In genomic region chr5:72307968-72308852, GRCh38 we compare ENCODE assay signal across 1 cellular context.
TF ChIP-seq lines count a peak whose summit lies in the region.

No MANE protein-coding gene starts in this region.

TF ChIP-seq in K562, 482 proteins besides CTCF, POLR2A, EP300 and RAD21 (continued from another document and continues in another):
- TF ChIP-seq MGA (IDR thresholded peaks at IDR 0.05) (peak; percentile 88), HDAC8 (tag; IDR thresholded peaks at IDR 0.05) (peak; percentile 88), CEBPB (tag; IDR thresholded peaks at IDR 0.05) (no peak), ZBTB8A (IDR thresholded peaks at IDR 0.05; ENCODE audit: partially characterized antibody) (no peak), ZC3H11A (IDR thresholded peaks at IDR 0.05; ENCODE audit: low read depth, low read length) (no peak), ATF1 (CRISPR knock-in tag; IDR thresholded peaks at IDR 0.05) (no peak), ATF1 (tag; IDR thresholded peaks at IDR 0.05) (peak; percentile 91), NFIC (IDR thresholded peaks at IDR 0.05) (peak; percentile 51), ZNF318 (IDR thresholded peaks at IDR 0.05; ENCODE audit: borderline replicate concordance in 1 of 2, low read depth in 1 of 2) (no peak), SFPQ (IDR thresholded peaks at IDR 0.05; ENCODE audit: low read depth, low read length) (no peak), RBM34 (IDR thresholded peaks at IDR 0.05; ENCODE audit: borderline replicate concordance, insufficient read depth, low read length) (no peak), TFAP4 (CRISPR knock-in tag; IDR thresholded peaks at IDR 0.05; ENCODE audit: borderline replicate concordance) (peak; percentile 89), STAT5B (CRISPR knock-in tag; IDR thresholded peaks at IDR 0.05) (no peak), NR2C2 (CRISPR knock-in tag; IDR thresholded peaks at IDR 0.05) (0 out of 2 replicates have a peak, but pooled peaks have one; percentile 57), NR2C2 (tag; IDR thresholded peaks at IDR 0.05) (no peak), CBX8 (IDR thresholded peaks at IDR 0.05; ENCODE audit: borderline replicate concordance, extremely low read depth, low read depth, low read length, poor library complexity, severe bottlenecking) (no peak), ZBTB34 (CRISPR knock-in tag; IDR thresholded peaks at IDR 0.05) (no peak), SLC30A9 (CRISPR knock-in tag; IDR thresholded peaks at IDR 0.05) (no peak), COPS2 (conservative IDR thresholded peaks at IDR 0.05) (no peak), NUFIP1 (IDR thresholded peaks at IDR 0.05; ENCODE audit: partially characterized antibody) (no peak), FOXA3 (CRISPR knock-in tag; conservative IDR thresholded peaks at IDR 0.05 in 1 of 2, IDR thresholded peaks at IDR 0.05 in 1 of 2) (no peak), CREBBP (IDR thresholded peaks at IDR 0.05; ENCODE audit: low read depth, low read length) (no peak), HMGXB4 (CRISPR knock-in tag; IDR thresholded peaks at IDR 0.05) (peak; percentile 95), ERF (CRISPR knock-in tag; IDR thresholded peaks at IDR 0.05) (no peak), ATF2 (CRISPR knock-in tag; IDR thresholded peaks at IDR 0.05) (no peak), C11orf30 (IDR thresholded peaks at IDR 0.05; ENCODE audit: low read depth) (0 out of 2 replicates have a peak, but pooled peaks have one; percentile 27), RBM39 (optimal IDR thresholded peaks at IDR 0.05; ENCODE audit: low read depth, low read length) (no peak)
